ENCODE assay signal across 13 cellular contexts in genomic region chr6:135411339-135411738, GRCh38.
DNase-seq lines count a peak whose midpoint lies in the region; ATAC-seq and TF ChIP-seq lines count a peak whose summit lies in the region.
"Had no signal": no experiment of that assay in that cellular context is flagged by ENCODE, and none has a peak within 500 bp of the region (broad histone marks: within the 10 kb centered on the region; RNA-seq: fewer than 3 reads in every experiment).

No MANE protein-coding gene starts in this region.

- no peak overlapping the region for H3K4me3 ChIP-seq in AG09309 (ENCODE audit: control insufficient read depth, low read depth, low read length)
- H3K4me3 ChIP-seq in GM12875 (ENCODE audit: low read depth, low read length), result no peak overlapping the region
- no peak overlapping the region for H3K4me3 ChIP-seq in Panc1 (ENCODE audit: low read depth in 2 of 2, low read length in 2 of 2)
- no peak overlapping the region for H3K4me3 ChIP-seq in foreskin fibroblast (ENCODE audit: low read depth in 1 of 2, low read length in 2 of 2)
- H3K4me3 ChIP-seq in naive thymus-derived CD4-positive, alpha-beta T cell (ENCODE audit: low read length), result no peak overlapping the region

- no peak for ATAC-seq in Panc1
- ATAC-seq in naive thymus-derived CD4-positive, alpha-beta T cell, result no peak

- no peak overlapping the region for H3K27ac ChIP-seq in Panc1 (ENCODE audit: low read length)
- H3K27ac ChIP-seq in naive thymus-derived CD4-positive, alpha-beta T cell (ENCODE audit: low read depth, low read length), result no peak overlapping the region
- H3K27ac ChIP-seq: epithelial cell of prostate had no signal

- in situ Hi-C loops in Panc1 (cut with HindIII; ENCODE audit: low pct_unique_long_range_greater_than_20kb, low sequenced_read_pairs), result no loop called here

- TF ChIP-seq CTCF in AG09309 (IDR thresholded peaks at IDR 0.05; ENCODE audit: control insufficient read depth, insufficient read depth, low read depth, low read length, missing control alignments), result peak; percentile 9
- peak; percentile 7; the same call in 1 of the 2 replicates for TF ChIP-seq CTCF in GM12875 (IDR thresholded peaks at IDR 0.05; ENCODE audit: borderline replicate concordance, insufficient read depth, low read depth, low read length)
- peak; percentile 37; the same call in 1 of the 2 replicates for TF ChIP-seq CTCF in Panc1 (IDR thresholded peaks at IDR 0.05)
- peak; percentile 4 for TF ChIP-seq CTCF in foreskin fibroblast (IDR thresholded peaks at IDR 0.05; ENCODE audit: low read depth, low read length)

- no peak overlapping the region for H3K4me3 Mint-ChIP-seq in naive thymus-derived CD4-positive, alpha-beta T cell
- H3K4me3 Mint-ChIP-seq: IgD-negative memory B cell had no signal

- POLR2A ChIA-PET in Panc1 (lab: Charles Lee), result no interaction called here
- POLR2A ChIA-PET in naive thymus-derived CD4-positive, alpha-beta T cell (lab: Charles Lee), result no interaction called here

- H3K9me3 Mint-ChIP-seq in naive thymus-derived CD4-positive, alpha-beta T cell, result no peaks in the 10 kb centered on the region
- H3K9me3 Mint-ChIP-seq: IgD-negative memory B cell had no signal

- no TSS peak for BruUV-seq in Panc1 (replicated peaks; lab: Mats Ljungman, UMichigan)

- CTCF ChIA-PET in Panc1 (lab: Charles Lee), result no interaction called here
- CTCF ChIA-PET in naive thymus-derived CD4-positive, alpha-beta T cell (lab: Charles Lee), result no interaction called here

- no peaks in the 10 kb centered on the region for H3K4me1 ChIP-seq in Panc1 (ENCODE audit: control insufficient read depth, insufficient read depth, low read length)
- no peaks in the 10 kb centered on the region for H3K4me1 ChIP-seq in naive thymus-derived CD4-positive, alpha-beta T cell (ENCODE audit: control insufficient read depth in 2 of 2, insufficient read depth in 2 of 2, low read length in 2 of 2)

- H3K4me1 Mint-ChIP-seq in naive thymus-derived CD4-positive, alpha-beta T cell, result peaks cover 0 to 7% (median 0%) of the 10 kb centered on the region in 7 donors

- no peaks in the 10 kb centered on the region for H3K27me3 Mint-ChIP-seq in naive thymus-derived CD4-positive, alpha-beta T cell
- H3K27me3 Mint-ChIP-seq: IgD-negative memory B cell had no signal

- H3K27me3 ChIP-seq in Panc1 (ENCODE audit: control insufficient read depth, insufficient read depth, low read length), result no peaks in the 10 kb centered on the region
- no peaks in the 10 kb centered on the region for H3K27me3 ChIP-seq in naive thymus-derived CD4-positive, alpha-beta T cell (ENCODE audit: control insufficient read depth in 2 of 2, insufficient read depth in 2 of 2, low read length in 2 of 2)

- H3K36me3 ChIP-seq in Panc1 (ENCODE audit: control insufficient read depth, insufficient read depth, low read length), result no peaks in the 10 kb centered on the region; the same call in 1 of the 2 replicates
- H3K36me3 ChIP-seq in naive thymus-derived CD4-positive, alpha-beta T cell (ENCODE audit: control insufficient read depth in 2 of 3, insufficient read depth in 3 of 3, low read length in 3 of 3), result no peaks in the 10 kb centered on the region

- intact Hi-C loops in Panc1 (cut with micrococcal nuclease; ENCODE audit: unreplicated experiment), result no loop called here
- intact Hi-C loops in naive thymus-derived CD4-positive, alpha-beta T cell (cut with micrococcal nuclease), result no loop called here

- peaks cover 0 to 14% (median 0%) of the 10 kb centered on the region in 5 donors for H3K36me3 Mint-ChIP-seq in naive thymus-derived CD4-positive, alpha-beta T cell

- DNase-seq in AG09309 (ENCODE audit: low read depth) (no peak), Panc1 (ENCODE audit: low read depth, low spot score) (no peak), foreskin fibroblast (peak in 1 of 2 donors; percentile 10), cerebellar nuclear complex (lab: John Stamatoyannopoulos, UW) (no peak), UCSD-AML1 (lab: John Stamatoyannopoulos, UW; ENCODE audit: unreplicated experiment) (no peak), SK-N-DZ (ENCODE audit: low spot score) (no peak)
- DNase-seq in naive thymus-derived CD4-positive, alpha-beta T cell, result no peak
- DNase-seq: kidney; NCI-H524 treated with DMSO at 0.1 percent for 48 hours; stimulated activated CD4-positive, alpha-beta T cell treated with anti-CD3 and anti-CD28 coated beads, Interleukin-4, amount 100 ng/mL, for 24 hours had no signal

- H3K9me3 ChIP-seq in Panc1 (ENCODE audit: control insufficient read depth, insufficient read depth, low read depth, low read length), result no peaks in the 10 kb centered on the region
- H3K9me3 ChIP-seq in naive thymus-derived CD4-positive, alpha-beta T cell (ENCODE audit: control insufficient read depth in 2 of 3, low read length in 3 of 3), result no peaks in the 10 kb centered on the region

- H3K27ac Mint-ChIP-seq in naive thymus-derived CD4-positive, alpha-beta T cell, result no peak overlapping the region
- H3K27ac Mint-ChIP-seq: IgD-negative memory B cell had no signal
